Comparison of ENCODE assay signal across 1 cellular context in genomic region chr1:152408664-152409063, GRCh38.
TF ChIP-seq lines count a peak whose summit lies in the region.

No MANE protein-coding gene starts in this region.

TF ChIP-seq in GM23338, 12 proteins besides CTCF, POLR2A, EP300 and RAD21 (continued from another document):
- TF ChIP-seq ZNF462 (CRISPR knock-in tag; IDR thresholded peaks at IDR 0.05): no peak
- no peak for TF ChIP-seq JUNB (IDR thresholded peaks at IDR 0.05; ENCODE audit: unreplicated experiment)
